ENCODE assay signal across 18 cellular contexts in the genomic region with DNA sequence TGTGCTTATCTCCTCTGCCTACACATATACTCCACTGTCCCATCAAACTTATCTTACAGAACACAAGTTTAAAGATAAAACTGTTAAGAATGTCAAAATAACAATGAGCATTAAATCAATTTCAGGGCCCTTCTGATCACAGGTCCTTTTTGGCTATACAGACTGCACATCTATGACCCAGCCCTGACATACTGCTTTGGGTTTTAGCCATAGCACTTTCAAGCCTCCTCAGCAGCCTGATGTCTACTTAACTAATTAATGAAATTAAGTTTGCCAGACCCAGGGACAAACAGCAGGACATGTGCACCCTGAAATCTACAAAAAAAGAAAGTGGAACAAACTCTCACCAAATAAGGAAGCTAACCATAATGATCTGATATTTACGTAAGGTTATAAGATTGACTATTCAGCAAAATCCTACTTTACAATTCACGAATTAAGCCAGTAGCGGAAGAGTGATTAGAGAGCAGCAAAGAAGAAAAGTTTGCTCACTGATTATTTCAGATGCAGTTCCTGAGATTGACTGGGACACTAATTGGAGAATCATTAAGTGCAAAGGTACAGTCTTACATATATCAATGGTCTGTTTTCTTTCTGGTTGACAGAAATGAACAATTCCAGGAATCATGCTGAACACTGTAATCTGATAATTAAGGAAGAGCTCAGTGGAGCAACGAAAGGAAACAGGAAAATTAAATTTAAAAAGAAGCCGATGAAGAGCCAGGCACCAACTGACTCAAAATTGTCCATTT.
A peak's percentile ranks its signal among the peaks of the same experiment; 100 is the strongest.
DNase-seq lines count a peak whose midpoint lies in the region; ATAC-seq, FAIRE-seq and TF ChIP-seq lines count a peak whose summit lies in the region.
"Had no signal": no experiment of that assay in that cellular context is flagged by ENCODE, and none has a peak within 500 bp of the region (broad histone marks: within the 10 kb centered on the region; RNA-seq: fewer than 3 reads in every experiment).

No MANE protein-coding gene starts in this region.

- no peaks in the 10 kb centered on the region for H3F3A ChIP-seq in SK-N-SH (replicated peaks; ENCODE audit: insufficient read depth)

- peak; percentile 78 to 100 for TF ChIP-seq EP300 in SK-N-SH (IDR thresholded peaks at IDR 0.05; ENCODE audit: borderline replicate concordance in 1 of 2, low read depth in 1 of 2, low read length in 1 of 2)

- TF ChIP-seq CTCF in BE2C (IDR thresholded peaks at IDR 0.05; ENCODE audit: low read depth, low read length) (no peak), SK-N-SH (IDR thresholded peaks at IDR 0.05) (no peak)

- POLR2A ChIA-PET in SK-N-SH (lab: Yijun Ruan, JAX): interaction anchor here (1.5 to 1.6 kb wide), 2 partner anchors 21 to 670 kb away, joined by 4 to 6 read pairs; no protein-coding TSS in a partner anchor

- FAIRE-seq in islet of Langerhans (lab: Jason Lieb, UNC) (peak; percentile 30), urothelium cell line (lab: Jason Lieb, UNC) (no peak)
- FAIRE-seq: G401.6, GM12891, GM19239 had no signal

- no peaks in the 10 kb centered on the region for H3K9me2 ChIP-seq in SK-N-SH

- peak overlapping the region in 1 of 2 experiments; percentile 100; a peak in 2 of 4 replicates for H3K27ac ChIP-seq in SK-N-SH (ENCODE audit: low read depth in 2 of 2, low read length in 1 of 2)
- H3K27ac ChIP-seq: BLaER1, GM23248, HL-60 had no signal

- H3K79me2 ChIP-seq in SK-N-SH (ENCODE audit: insufficient read depth): no peaks in the 10 kb centered on the region

- no peaks in the 10 kb centered on the region for H4K20me1 ChIP-seq in SK-N-SH (ENCODE audit: insufficient read depth)
- H4K20me1 ChIP-seq: BLaER1 had no signal

- H3K36me3 ChIP-seq in BE2C: no peaks in the 10 kb centered on the region
- peaks cover 0 to 13% of the 10 kb centered on the region in 2 experiments for H3K36me3 ChIP-seq in SK-N-SH (replicated peaks in 1 of 2; ENCODE audit: control insufficient read depth in 1 of 2, insufficient read depth in 2 of 2, low read length in 1 of 2)
- H3K36me3 ChIP-seq: BLaER1, HAP-1 had no signal

- TF ChIP-seq RAD21 in SK-N-SH (IDR thresholded peaks at IDR 0.05; ENCODE audit: low read length): peak; percentile 50

- no peaks in the 10 kb centered on the region for H3K9me3 ChIP-seq in BE2C
- no peaks in the 10 kb centered on the region for H3K9me3 ChIP-seq in SK-N-SH
- H3K9me3 ChIP-seq: BLaER1, HAP-1 had no signal

- no peak overlapping the region for H3K9ac ChIP-seq in SK-N-SH
- H3K9ac ChIP-seq: BLaER1, GM23248 had no signal

- no peak overlapping the region for H3K4me3 ChIP-seq in BE2C (ENCODE audit: low read depth, low read length)
- H3K4me3 ChIP-seq in SK-N-SH (ENCODE audit: low read depth in 2 of 2, low read length in 1 of 2): no peak overlapping the region; a peak in 1 of 4 replicates
- H3K4me3 ChIP-seq: BLaER1, GM23248, HAP-1 had no signal

- ATAC-seq in GM21737 (IDR thresholded peaks at IDR 0.05; ENCODE audit: unreplicated experiment): no peak

- 11% methylated on average over 5 of the region's 5 CpGs for WGBS in SK-N-SH (ENCODE audit: low lambda C conversion rate)

- H3K4me2 ChIP-seq in SK-N-SH: no peak overlapping the region
- H3K4me2 ChIP-seq: BLaER1 had no signal

- H2AFZ ChIP-seq in SK-N-SH (ENCODE audit: low read depth): no peak overlapping the region
- H2AFZ ChIP-seq: GM23248 had no signal

- CTCF ChIA-PET in SK-N-SH (lab: Yijun Ruan, JAX): interaction anchor here (0.6 to 3.3 kb wide), 15 partner anchors 10 to 1616 kb away, joined by 3 to 31 read pairs (median 3); no protein-coding TSS in a partner anchor

- H3K27me3 ChIP-seq in BE2C (no peaks in the 10 kb centered on the region), SK-N-SH (ENCODE audit: insufficient read depth) (no peaks in the 10 kb centered on the region)
- H3K27me3 ChIP-seq: BLaER1 had no signal

- DNase-seq in BE2C (peak; percentile 62), SK-N-SH (peak; percentile 36), pons (ENCODE audit: low spot score) (peak; percentile 5), urothelium cell line (ENCODE audit: low spot score) (no peak), NCI-H2081 (lab: John Stamatoyannopoulos, UW) (no peak)
- DNase-seq: ACHN; AML-193; Calu3; CD4-positive, alpha-beta memory T cell; GM23248 had no signal

- H3K4me1 ChIP-seq in BE2C (peaks cover 31% of the 10 kb centered on the region), SK-N-SH (ENCODE audit: control insufficient read depth in 1 of 2, insufficient read depth in 2 of 2, low read depth in 1 of 2, low read length in 1 of 2) (peaks cover 0 to 28% of the 10 kb centered on the region in 2 experiments; a peak in 2 of 4 replicates)
- H3K4me1 ChIP-seq: BLaER1, HAP-1 had no signal

TF ChIP-seq in SK-N-SH, 30 proteins besides CTCF, POLR2A, EP300 and RAD21 (continues in another document):
- TF ChIP-seq EZH2phosphoT487 (IDR thresholded peaks at IDR 0.05; ENCODE audit: borderline replicate concordance, low read depth) (no peak), SMC3 (IDR thresholded peaks at IDR 0.05; ENCODE audit: low read depth, low read length) (no peak), TCF12 (IDR thresholded peaks at IDR 0.05) (peak; percentile 90), RCOR1 (IDR thresholded peaks at IDR 0.05; ENCODE audit: low read length) (peak; percentile 98), RXRA (IDR thresholded peaks at IDR 0.05; ENCODE audit: borderline replicate concordance, low read depth) (no peak), MEF2A (IDR thresholded peaks at IDR 0.05; ENCODE audit: borderline replicate concordance, low read depth) (no peak), JUND (IDR thresholded peaks at IDR 0.05) (0 out of 2 replicates have a peak, but pooled peaks have one; percentile 37), NFIC (IDR thresholded peaks at IDR 0.05; ENCODE audit: borderline replicate concordance) (no peak), TAF1 (IDR thresholded peaks at IDR 0.05; ENCODE audit: borderline replicate concordance, low read depth, low read length) (no peak), CHD2 (IDR thresholded peaks at IDR 0.05; ENCODE audit: low read length, partially characterized antibody) (peak; percentile 95), RFX5 (IDR thresholded peaks at IDR 0.05; ENCODE audit: low read length) (no peak), FOXJ3 (CRISPR knock-in tag; IDR thresholded peaks at IDR 0.05) (peak; percentile 100), GABPA (IDR thresholded peaks at IDR 0.05; ENCODE audit: low read depth) (no peak), ELF1 (IDR thresholded peaks at IDR 0.05) (no peak), GATA2 (CRISPR knock-in tag; IDR thresholded peaks at IDR 0.05) (peak; percentile 98), TEAD4 (IDR thresholded peaks at IDR 0.05; ENCODE audit: borderline replicate concordance, insufficient read depth) (peak; percentile 91), POLR2AphosphoS5 (IDR thresholded peaks at IDR 0.05; ENCODE audit: low read depth, low read length) (peak; percentile 86), YY1 (IDR thresholded peaks at IDR 0.05; ENCODE audit: low read depth) (no peak)
- TF ChIP-seq, protein P1, sequence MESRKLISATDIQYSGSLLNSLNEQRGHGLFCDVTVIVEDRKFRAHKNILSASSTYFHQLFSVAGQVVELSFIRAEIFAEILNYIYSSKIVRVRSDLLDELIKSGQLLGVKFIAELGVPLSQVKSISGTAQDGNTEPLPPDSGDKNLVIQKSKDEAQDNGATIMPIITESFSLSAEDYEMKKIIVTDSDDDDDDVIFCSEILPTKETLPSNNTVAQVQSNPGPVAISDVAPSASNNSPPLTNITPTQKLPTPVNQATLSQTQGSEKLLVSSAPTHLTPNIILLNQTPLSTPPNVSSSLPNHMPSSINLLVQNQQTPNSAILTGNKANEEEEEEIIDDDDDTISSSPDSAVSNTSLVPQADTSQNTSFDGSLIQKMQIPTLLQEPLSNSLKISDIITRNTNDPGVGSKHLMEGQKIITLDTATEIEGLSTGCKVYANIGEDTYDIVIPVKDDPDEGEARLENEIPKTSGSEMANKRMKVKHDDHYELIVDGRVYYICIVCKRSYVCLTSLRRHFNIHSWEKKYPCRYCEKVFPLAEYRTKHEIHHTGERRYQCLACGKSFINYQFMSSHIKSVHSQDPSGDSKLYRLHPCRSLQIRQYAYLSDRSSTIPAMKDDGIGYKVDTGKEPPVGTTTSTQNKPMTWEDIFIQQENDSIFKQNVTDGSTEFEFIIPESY (IDR thresholded peaks at IDR 0.05; ENCODE audit: borderline replicate concordance, low read depth): no peak
- TF ChIP-seq, protein P2, sequence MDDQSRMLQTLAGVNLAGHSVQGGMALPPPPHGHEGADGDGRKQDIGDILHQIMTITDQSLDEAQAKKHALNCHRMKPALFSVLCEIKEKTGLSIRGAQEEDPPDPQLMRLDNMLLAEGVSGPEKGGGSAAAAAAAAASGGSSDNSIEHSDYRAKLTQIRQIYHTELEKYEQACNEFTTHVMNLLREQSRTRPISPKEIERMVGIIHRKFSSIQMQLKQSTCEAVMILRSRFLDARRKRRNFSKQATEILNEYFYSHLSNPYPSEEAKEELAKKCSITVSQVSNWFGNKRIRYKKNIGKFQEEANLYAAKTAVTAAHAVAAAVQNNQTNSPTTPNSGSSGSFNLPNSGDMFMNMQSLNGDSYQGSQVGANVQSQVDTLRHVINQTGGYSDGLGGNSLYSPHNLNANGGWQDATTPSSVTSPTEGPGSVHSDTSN (IDR thresholded peaks at IDR 0.05): peak; percentile 85
- TF ChIP-seq, protein P3, sequence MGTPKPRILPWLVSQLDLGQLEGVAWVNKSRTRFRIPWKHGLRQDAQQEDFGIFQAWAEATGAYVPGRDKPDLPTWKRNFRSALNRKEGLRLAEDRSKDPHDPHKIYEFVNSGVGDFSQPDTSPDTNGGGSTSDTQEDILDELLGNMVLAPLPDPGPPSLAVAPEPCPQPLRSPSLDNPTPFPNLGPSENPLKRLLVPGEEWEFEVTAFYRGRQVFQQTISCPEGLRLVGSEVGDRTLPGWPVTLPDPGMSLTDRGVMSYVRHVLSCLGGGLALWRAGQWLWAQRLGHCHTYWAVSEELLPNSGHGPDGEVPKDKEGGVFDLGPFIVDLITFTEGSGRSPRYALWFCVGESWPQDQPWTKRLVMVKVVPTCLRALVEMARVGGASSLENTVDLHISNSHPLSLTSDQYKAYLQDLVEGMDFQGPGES (IDR thresholded peaks at IDR 0.05; ENCODE audit: low read depth, low read length): no peak
- TF ChIP-seq, protein P4, sequence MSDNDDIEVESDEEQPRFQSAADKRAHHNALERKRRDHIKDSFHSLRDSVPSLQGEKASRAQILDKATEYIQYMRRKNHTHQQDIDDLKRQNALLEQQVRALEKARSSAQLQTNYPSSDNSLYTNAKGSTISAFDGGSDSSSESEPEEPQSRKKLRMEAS (IDR thresholded peaks at IDR 0.05; ENCODE audit: low read depth): no peak
- TF ChIP-seq, protein P5, sequence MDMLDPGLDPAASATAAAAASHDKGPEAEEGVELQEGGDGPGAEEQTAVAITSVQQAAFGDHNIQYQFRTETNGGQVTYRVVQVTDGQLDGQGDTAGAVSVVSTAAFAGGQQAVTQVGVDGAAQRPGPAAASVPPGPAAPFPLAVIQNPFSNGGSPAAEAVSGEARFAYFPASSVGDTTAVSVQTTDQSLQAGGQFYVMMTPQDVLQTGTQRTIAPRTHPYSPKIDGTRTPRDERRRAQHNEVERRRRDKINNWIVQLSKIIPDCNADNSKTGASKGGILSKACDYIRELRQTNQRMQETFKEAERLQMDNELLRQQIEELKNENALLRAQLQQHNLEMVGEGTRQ (IDR thresholded peaks at IDR 0.05; ENCODE audit: borderline replicate concordance, low read depth, low read length): no peak

Comparison
In these comparisons a context has a peak if more than half of its experiments do, and no peak if none do; other contexts are left out.
1. DNase-seq: peak in BE2C (single experiment), SK-N-SH (single experiment) and pons (single experiment); none in urothelium cell line (single experiment) and NCI-H2081 (0 of 2).